21 cellular contexts compared by ENCODE assay signal in genomic region chr16:62625291-62625690, GRCh38.
"Had no signal": no experiment of that assay in that cellular context is flagged by ENCODE, and none has a peak within 500 bp of the region (broad histone marks: within the 10 kb centered on the region; RNA-seq: fewer than 3 reads in every experiment).

No MANE protein-coding gene starts in this region.

- H3K9me2 ChIP-seq: SK-N-SH had no signal

- H3K9ac ChIP-seq: SK-N-SH had no signal

- H3K27me3 ChIP-seq: MG63 had no signal

- H3K4me3 ChIP-seq: MG63 had no signal

- DNase-seq: Karpas-422, KBM-7, MG63, NCI-H1092, NCI-H1105 treated with DMSO at 0.1 percent for 48 hours, NCI-H1417 treated with DMSO at 0.1 percent for 48 hours, NCI-H146, NCI-H1694 treated with DMSO at 0.1 percent for 48 hours, NCI-H1930, NCI-H2081, NCI-H2107, NCI-H226, NCI-H446, NCI-H510A, NCI-H524 treated with DMSO at 0.1 percent for 48 hours, NCI-H82, SHP77, SK-N-SH, SW 1271 had no signal

- ATAC-seq: Panc1 had no signal

- H3K36me3 ChIP-seq: MG63 had no signal

- H3K9me3 ChIP-seq: MG63, SK-N-SH had no signal

- H3K4me2 ChIP-seq: SK-N-SH had no signal

- H3K27ac ChIP-seq: RWPE1 had no signal
